Comparison of ENCODE assay signal across 9 cellular contexts in genomic region chr11:133945087-133945974, GRCh38. TPM values are rescaled to one million over a fixed set of nuclear protein-coding genes. Genes with fewer than 3 reads are reported as not detected.
DNase-seq lines count a peak whose midpoint lies in the region; ATAC-seq and TF ChIP-seq lines count a peak whose summit lies in the region.
"Had no signal": no experiment of that assay in that cellular context is flagged by ENCODE, and none has a peak within 500 bp of the region (broad histone marks: within the 10 kb centered on the region; RNA-seq: fewer than 3 reads in every experiment).

No MANE protein-coding gene starts in this region.

- ATAC-seq in GM18870 (IDR thresholded peaks at IDR 0.05; ENCODE audit: unreplicated experiment) (no peak), HG03039 (IDR thresholded peaks at IDR 0.05; ENCODE audit: unreplicated experiment) (no peak), HG02798 (IDR thresholded peaks at IDR 0.05; ENCODE audit: poor library complexity, unreplicated experiment) (no peak)

- peak overlapping the region in 3 of 8 donors; percentile 9 to 48 (median 13) for H3K4me3 ChIP-seq in spleen

- peak overlapping the region in 5 of 8 donors; percentile 31 to 75 (median 54) for H3K27ac ChIP-seq in spleen

- 42 to 59% (median 50%) methylated on average over 24 to 27 of the region's 27 CpGs for WGBS in spleen, 5 donors

- no peaks in the 10 kb centered on the region for H3K9me3 ChIP-seq in spleen

- TF ChIP-seq CTCF in spleen (IDR thresholded peaks at IDR 0.05 in 8 of 11, conservative IDR thresholded peaks at IDR 0.05 in 3 of 11): no peak

- H3K4me1 ChIP-seq in spleen: peaks cover 0 to 35% (median 22%) of the 10 kb centered on the region in 6 donors

- peaks cover 0 to 54% (median 0%) of the 10 kb centered on the region in 7 donors for H3K27me3 ChIP-seq in spleen (replicated peaks in 1 of 7)

- DNase-seq in EL (peak; percentile 29), cerebellar cortex (ENCODE audit: low spot score) (peak; percentile 65), spleen (peak; percentile 86), globus pallidus (ENCODE audit: low spot score) (no peak)
- DNase-seq in activated CD4-positive, alpha-beta T cell treated with anti-CD3 and anti-CD28 coated beads for 4 hours: peak; percentile 85
- DNase-seq: naive B cell had no signal

- no peak for TF ChIP-seq POLR2A in spleen (IDR thresholded peaks at IDR 0.05)

- no peaks in the 10 kb centered on the region for H3K36me3 ChIP-seq in spleen

- intact Hi-C loops in spleen (cut with DNase I; ENCODE audit: low total_unique reads): no loop called here

RNA-seq across cellular contexts. Expression of gene IGSF9B, which starts 11.4 kb away (rescaled TPM):
- total RNA-seq in spleen: 10 to 100 TPM in 1 of 7 donors, 1 to 10 TPM in 6; 2.4 to 11.2 (median 6.6) TPM
- polyA plus RNA-seq in spleen: 1 to 10 TPM in 2 of 3 donors, under 1 TPM in 1; 0.50 to 2.6 (median 1.6) TPM
